21 cellular contexts compared by ENCODE assay signal in genomic region chr1:56188855-56189254, GRCh38.
DNase-seq lines count a peak whose midpoint lies in the region; ATAC-seq, FAIRE-seq and TF ChIP-seq lines count a peak whose summit lies in the region.
"Had no signal": no experiment of that assay in that cellular context is flagged by ENCODE, and none has a peak within 500 bp of the region (broad histone marks: within the 10 kb centered on the region; RNA-seq: fewer than 3 reads in every experiment).

No MANE protein-coding gene starts in this region.

- peaks cover 7% of the 10 kb centered on the region for H3K27me3 Mint-ChIP-seq in GM23338 (ENCODE audit: insufficient read depth, low read depth, poor library complexity)

- H3K27me3 ChIP-seq in GM23338 (ENCODE audit: insufficient read depth) (no peaks in the 10 kb centered on the region), H1 (replicated peaks in 1 of 4; ENCODE audit: control insufficient read depth in 3 of 4, extremely low read depth in 1 of 4, insufficient read depth in 3 of 4, low read length in 3 of 4) (no peaks in the 10 kb centered on the region), mesenchymal stem cell (ENCODE audit: control insufficient read depth in 1 of 2, insufficient read depth in 1 of 2, low read length in 2 of 2) (peaks cover 0 to 3% of the 10 kb centered on the region in 2 experiments), right atrium auricular region (no peaks in the 10 kb centered on the region), colonic mucosa (no peaks in the 10 kb centered on the region)

- H2BK20ac ChIP-seq in H1 (ENCODE audit: low read length): no peak overlapping the region

- 63% methylated on average over 3 of the region's 3 CpGs; no CpG with 5 or more reads in 1 of the 2 experiments for WGBS in H1 (ENCODE audit: extremely low coverage in 1 of 2, insufficient coverage in 1 of 2, insufficient read length in 1 of 2, insufficient replicate concordance in 2 of 2, low coverage in 1 of 2, low lambda C conversion rate in 2 of 2, missing lambda C conversion rate in 1 of 2), 2 experiments
- WGBS in mesenchymal stem cell: 87% methylated on average over 3 of the region's 3 CpGs

- peaks cover 31% of the 10 kb centered on the region for H3K4me1 Mint-ChIP-seq in GM23338
- H3K4me1 Mint-ChIP-seq: CD8-positive, alpha-beta memory T cell had no signal

- H4K5ac ChIP-seq in H1 (ENCODE audit: insufficient read length, low read depth, low read length): no peak overlapping the region

- peak; percentile 30 for DNase-seq in GM23338 (ENCODE audit: low spot score)
- no peak for DNase-seq in H1 (ENCODE audit: low read depth in 1 of 2, low spot score in 2 of 2)
- no peak for DNase-seq in mesenchymal stem cell
- peak; percentile 44 for DNase-seq in retina
- no peak for DNase-seq in right atrium auricular region (ENCODE audit: low spot score)
- no peak for DNase-seq in colonic mucosa
- DNase-seq in NCI-H1930 (lab: John Stamatoyannopoulos, UW): no peak
- DNase-seq: CD8-positive, alpha-beta memory T cell; NCI-H1105; NCI-H2227 treated with DMSO at 0.1 percent for 48 hours; NCI-H524; NCI-H82; OCI-M1; SHP77 treated with DMSO at 0.1 percent for 48 hours; SK-N-SH had no signal

- H3K4me1 ChIP-seq in GM23338 (ENCODE audit: insufficient read depth): peaks cover 19% of the 10 kb centered on the region
- H3K4me1 ChIP-seq in H1 (replicated peaks in 1 of 4; ENCODE audit: control insufficient read depth in 3 of 4, insufficient read depth in 4 of 4, low read length in 3 of 4): peaks cover 3 to 14% (median 6%) of the 10 kb centered on the region in 4 experiments; a peak in 5 of 7 replicates
- no peaks in the 10 kb centered on the region for H3K4me1 ChIP-seq in mesenchymal stem cell (ENCODE audit: control insufficient read depth, insufficient read depth, low read depth, low read length)
- H3K4me1 ChIP-seq in right atrium auricular region: peaks cover 0 to 5% of the 10 kb centered on the region in 2 donors
- no peaks in the 10 kb centered on the region for H3K4me1 ChIP-seq in colonic mucosa
- H3K4me1 ChIP-seq: HAP-1 had no signal

- no peak overlapping the region for H3K23ac ChIP-seq in H1 (ENCODE audit: insufficient read length)
- H3K23ac ChIP-seq in mesenchymal stem cell (ENCODE audit: low read length in 2 of 2): no peak overlapping the region

- no peak overlapping the region for H3K9ac ChIP-seq in H1 (replicated peaks in 1 of 4; ENCODE audit: extremely low read depth in 1 of 4, low read depth in 3 of 4, low read length in 3 of 4)
- H3K9ac ChIP-seq in mesenchymal stem cell (ENCODE audit: low read length): peak overlapping the region; percentile 19
- no peak overlapping the region for H3K9ac ChIP-seq in colonic mucosa (ENCODE audit: low read depth in 2 of 2, low read length in 2 of 2)
- H3K9ac ChIP-seq: SK-N-SH had no signal

- H3K9me3 ChIP-seq in H1 (ENCODE audit: insufficient read depth in 2 of 2, low read depth in 1 of 2, low read length in 1 of 2) (no peaks in the 10 kb centered on the region), mesenchymal stem cell (ENCODE audit: control insufficient read depth, low read length) (no peaks in the 10 kb centered on the region), right atrium auricular region (no peaks in the 10 kb centered on the region), colonic mucosa (no peaks in the 10 kb centered on the region)
- H3K9me3 ChIP-seq: HAP-1, SK-N-SH had no signal

- H3K9me3 Mint-ChIP-seq in GM23338: no peaks in the 10 kb centered on the region

- no peak for TF ChIP-seq EP300 in H1 (IDR thresholded peaks at IDR 0.05; ENCODE audit: borderline replicate concordance in 1 of 2, low read depth in 2 of 2, low read length in 2 of 2)

- no peak overlapping the region for H4K8ac ChIP-seq in H1 (ENCODE audit: extremely low read depth, insufficient read depth, low read length)
- H4K8ac ChIP-seq in mesenchymal stem cell (ENCODE audit: low read length): no peak overlapping the region

- no peak overlapping the region for H3K18ac ChIP-seq in H1 (ENCODE audit: extremely low read depth, low read length)
- no peak overlapping the region for H3K18ac ChIP-seq in mesenchymal stem cell (ENCODE audit: low read depth in 1 of 2, low read length in 2 of 2)

- H3K27ac ChIP-seq in GM23338 (ENCODE audit: low read depth) (no peak overlapping the region), H1 (ENCODE audit: low read depth, low read length) (no peak overlapping the region), mesenchymal stem cell (ENCODE audit: low read length, poor library complexity, severe bottlenecking) (no peak overlapping the region), right atrium auricular region (no peak overlapping the region), colonic mucosa (no peak overlapping the region)

- H2BK5ac ChIP-seq in H1 (ENCODE audit: low read depth, low read length) (no peak overlapping the region), mesenchymal stem cell (ENCODE audit: low read depth, low read length, poor library complexity, severe bottlenecking) (no peak overlapping the region)

- no peaks in the 10 kb centered on the region for H3K36me3 ChIP-seq in GM23338 (ENCODE audit: insufficient read depth)
- H3K36me3 ChIP-seq in H1 (ENCODE audit: control insufficient read depth in 2 of 4, insufficient read depth in 4 of 4, low read length in 3 of 4): no peaks in the 10 kb centered on the region
- no peaks in the 10 kb centered on the region for H3K36me3 ChIP-seq in mesenchymal stem cell (ENCODE audit: control insufficient read depth in 1 of 2, insufficient read depth in 2 of 2, low read depth in 1 of 2, low read length in 2 of 2)
- H3K36me3 ChIP-seq in right atrium auricular region: no peaks in the 10 kb centered on the region
- no peaks in the 10 kb centered on the region for H3K36me3 ChIP-seq in colonic mucosa
- H3K36me3 ChIP-seq: HAP-1 had no signal

- no peak for TF ChIP-seq RAD21 in H1 (IDR thresholded peaks at IDR 0.05 in 1 of 2, conservative IDR thresholded peaks at IDR 0.05 in 1 of 2; ENCODE audit: low read depth in 2 of 2, low read length in 2 of 2)

- no peak overlapping the region for H3K4ac ChIP-seq in H1 (replicated peaks; ENCODE audit: insufficient read length, low read depth, low read length)
- H3K4ac ChIP-seq in mesenchymal stem cell (ENCODE audit: low read depth in 1 of 2, low read length in 2 of 2): no peak overlapping the region

- intact Hi-C loops in colonic mucosa (cut with DNase I): no loop called here

- H3K4me3 Mint-ChIP-seq in GM23338: no peak overlapping the region
- H3K4me3 Mint-ChIP-seq: CD8-positive, alpha-beta memory T cell had no signal

- TF ChIP-seq POLR2A in H1 (IDR thresholded peaks at IDR 0.05; ENCODE audit: control extremely low read depth in 1 of 2, low read depth in 2 of 2, low read length in 2 of 2): no peak

- no peak overlapping the region for H2BK15ac ChIP-seq in H1 (ENCODE audit: low read length)
- H2BK15ac ChIP-seq in mesenchymal stem cell (ENCODE audit: low read depth, poor library complexity, severe bottlenecking): no peak overlapping the region

- H3K4me3 ChIP-seq in GM23338 (no peak overlapping the region), H1 (ENCODE audit: extremely low read depth in 1 of 4, insufficient read depth in 2 of 4, low read depth in 3 of 4, low read length in 4 of 4) (no peak overlapping the region), mesenchymal stem cell (ENCODE audit: insufficient read depth in 1 of 2, low read depth in 1 of 2, low read length in 2 of 2) (no peak overlapping the region), right atrium auricular region (no peak overlapping the region), colonic mucosa (no peak overlapping the region)
- H3K4me3 ChIP-seq: HAP-1, K562 had no signal

- no peak for TF ChIP-seq CTCF in GM23338 (conservative IDR thresholded peaks at IDR 0.05; ENCODE audit: low read depth in 2 of 2)
- TF ChIP-seq CTCF in H1 (IDR thresholded peaks at IDR 0.05; ENCODE audit: control extremely low read depth in 1 of 3, insufficient read depth in 1 of 3, low read depth in 1 of 3, low read length in 3 of 3): no peak
- TF ChIP-seq CTCF in right atrium auricular region (IDR thresholded peaks at IDR 0.05): no peak
- no peak for TF ChIP-seq CTCF in colonic mucosa (IDR thresholded peaks at IDR 0.05)

- H3F3A ChIP-seq in GM23338 (replicated peaks; ENCODE audit: low read depth): no peaks in the 10 kb centered on the region

- no peak for FAIRE-seq in H1 (lab: Jason Lieb, UNC)
- FAIRE-seq: D721Med, GM12892, GM18507, K562 had no signal

- no peaks in the 10 kb centered on the region for H3K79me1 ChIP-seq in H1 (ENCODE audit: low read depth, low read length)
- H3K79me1 ChIP-seq in mesenchymal stem cell (replicated peaks; ENCODE audit: low read length, poor library complexity, severe bottlenecking): no peaks in the 10 kb centered on the region

- H2BK120ac ChIP-seq in H1 (replicated peaks; ENCODE audit: low read depth, low read length) (no peak overlapping the region), mesenchymal stem cell (ENCODE audit: low read depth, low read length) (no peak overlapping the region)

- H4K20me1 ChIP-seq in GM23338 (replicated peaks; ENCODE audit: insufficient read depth) (no peaks in the 10 kb centered on the region), H1 (replicated peaks in 1 of 2; ENCODE audit: control insufficient read depth in 1 of 2, insufficient read depth in 2 of 2, low read length in 2 of 2) (no peaks in the 10 kb centered on the region)

- no peaks in the 10 kb centered on the region for H3K79me2 ChIP-seq in GM23338 (replicated peaks; ENCODE audit: insufficient read depth)
- no peaks in the 10 kb centered on the region for H3K79me2 ChIP-seq in H1 (ENCODE audit: control insufficient read depth in 1 of 2, insufficient read depth in 2 of 2, low read length in 2 of 2)

- H2AK5ac ChIP-seq in H1 (ENCODE audit: low read depth, low read length) (no peak overlapping the region), mesenchymal stem cell (ENCODE audit: low read length, severe bottlenecking) (no peak overlapping the region)

- no peaks in the 10 kb centered on the region for H3K9me2 ChIP-seq in GM23338 (ENCODE audit: insufficient read depth)
- H3K9me2 ChIP-seq: SK-N-SH had no signal

- H2AFZ ChIP-seq in GM23338: no peak overlapping the region
- peak overlapping the region; percentile 72; the same call in 1 of the 2 replicates for H2AFZ ChIP-seq in H1 (ENCODE audit: low read length)
- no peak overlapping the region for H2AFZ ChIP-seq in mesenchymal stem cell (ENCODE audit: low read depth, low read length)

- no peak overlapping the region for H2BK12ac ChIP-seq in H1 (ENCODE audit: low read depth, low read length)
- no peak overlapping the region for H2BK12ac ChIP-seq in mesenchymal stem cell (ENCODE audit: low read length in 2 of 2)

- H3K23me2 ChIP-seq in H1 (ENCODE audit: low read depth, low read length): no peaks in the 10 kb centered on the region

- H3K14ac ChIP-seq in H1 (ENCODE audit: insufficient read length): no peak overlapping the region
- no peak overlapping the region for H3K14ac ChIP-seq in mesenchymal stem cell (ENCODE audit: low read length in 2 of 2)

- no peak overlapping the region for H3K56ac ChIP-seq in H1 (replicated peaks; ENCODE audit: insufficient read length, low read depth, low read length)

- H3K36me3 Mint-ChIP-seq in GM23338 (ENCODE audit: low read depth): no peaks in the 10 kb centered on the region

- H4K91ac ChIP-seq in H1 (replicated peaks; ENCODE audit: insufficient read length, low read length) (no peak overlapping the region), mesenchymal stem cell (ENCODE audit: low read length) (no peak overlapping the region)

- CTCF ChIA-PET in H1 (lab: Charles Lee; ENCODE audit: partially characterized antibody): interaction anchor here (0.7 to 3.4 kb wide), 15 partner anchors 8 to 395 kb away, joined by 3 to 17 read pairs (median 4); no protein-coding TSS in a partner anchor

- H3K4me2 ChIP-seq in GM23338: no peak overlapping the region
- H3K4me2 ChIP-seq in H1 (ENCODE audit: insufficient read depth in 1 of 2, low read depth in 2 of 2, low read length in 2 of 2): no peak overlapping the region
- H3K4me2 ChIP-seq in mesenchymal stem cell (ENCODE audit: low read length, poor library complexity, severe bottlenecking): no peak overlapping the region
- H3K4me2 ChIP-seq: SK-N-SH had no signal

- POLR2A ChIA-PET in H1 (lab: Charles Lee; ENCODE audit: partially characterized antibody): no interaction called here

- peak; percentile 73 for ATAC-seq in GM23338
- no peak for ATAC-seq in HG03342 (IDR thresholded peaks at IDR 0.05; ENCODE audit: unreplicated experiment)
- ATAC-seq: K562 had no signal

- no peak overlapping the region for H3K27ac Mint-ChIP-seq in GM23338
- H3K27ac Mint-ChIP-seq: CD8-positive, alpha-beta memory T cell had no signal

Comparison
In these comparisons a context has a peak if more than half of its experiments do, and no peak if none do; other contexts are left out.
1. DNase-seq: peak in GM23338 (single experiment) and retina (single experiment); none in H1 (0 of 2), mesenchymal stem cell (single experiment), right atrium auricular region (single experiment), colonic mucosa (single experiment) and NCI-H1930 (0 of 2).